ENCODE assay signal across 14 cellular contexts in genomic region chr11:114168086-114168448, GRCh38.
DNase-seq lines count a peak whose midpoint lies in the region; ATAC-seq, FAIRE-seq and TF ChIP-seq lines count a peak whose summit lies in the region.
"Had no signal": no experiment of that assay in that cellular context is flagged by ENCODE, and none has a peak within 500 bp of the region (broad histone marks: within the 10 kb centered on the region; RNA-seq: fewer than 3 reads in every experiment).

No MANE protein-coding gene starts in this region.

- TF ChIP-seq EP300 in suprapubic skin (IDR thresholded peaks at IDR 0.05), result no peak

- POLR2A ChIA-PET in activated CD8-positive, alpha-beta T cell treated with anti-CD3 and anti-CD28 coated beads, Interleukin-2, amount 10 ng/mL, durations not matched to agents 7 days and 5 days (lab: Charles Lee), result interaction anchor here (1.0 to 2.6 kb wide), 2 partner anchors 15 to 16 kb away, joined by 3 to 14 read pairs; no protein-coding TSS in a partner anchor

- no peaks in the 10 kb centered on the region for H3K9me3 ChIP-seq in suprapubic skin
- H3K9me3 ChIP-seq in pancreas, result no peaks in the 10 kb centered on the region

- ATAC-seq in activated CD8-positive, alpha-beta T cell treated with anti-CD3 and anti-CD28 coated beads, Interleukin-2, amount 10 ng/mL, durations not matched to agents 7 days and 5 days, result no peak
- no peak for ATAC-seq in memory B cell (ENCODE audit: low read depth)
- no peak for ATAC-seq in pancreas

- H3K4me3 ChIP-seq in suprapubic skin (peak overlapping the region; percentile 1), pancreas (no peak overlapping the region)
- H3K4me3 ChIP-seq: PC-9 had no signal

- peaks cover 100% of the 10 kb centered on the region for H3K4me1 ChIP-seq in suprapubic skin
- peaks cover 84 to 96% (median 93%) of the 10 kb centered on the region in 3 donors for H3K4me1 ChIP-seq in pancreas

- no peaks in the 10 kb centered on the region for H3K27me3 Mint-ChIP-seq in activated CD4-positive, alpha-beta T cell treated with anti-CD3 and anti-CD28 coated beads, Interleukin-2, amount 10 ng/mL, durations not matched to agents 24 days and 14 days
- no peaks in the 10 kb centered on the region for H3K27me3 Mint-ChIP-seq in activated CD8-positive, alpha-beta T cell treated with anti-CD3 and anti-CD28 coated beads, Interleukin-2, amount 10 ng/mL, durations not matched to agents 7 days and 5 days (ENCODE audit: low read depth)
- H3K27me3 Mint-ChIP-seq in memory B cell, result peaks cover 6% of the 10 kb centered on the region

- FAIRE-seq in pancreas (lab: Jason Lieb, UNC), result no peak
- FAIRE-seq: A204.1, bronchial epithelial cell had no signal

- TF ChIP-seq CTCF in suprapubic skin (IDR thresholded peaks at IDR 0.05), result no peak
- no peak for TF ChIP-seq CTCF in pancreas (IDR thresholded peaks at IDR 0.05)

- H3K27me3 ChIP-seq in suprapubic skin (no peaks in the 10 kb centered on the region), pancreas (no peaks in the 10 kb centered on the region)

- peak overlapping the region; percentile 82 for H3K27ac Mint-ChIP-seq in activated CD4-positive, alpha-beta T cell treated with anti-CD3 and anti-CD28 coated beads, Interleukin-2, amount 10 ng/mL, durations not matched to agents 24 days and 14 days
- H3K27ac Mint-ChIP-seq in activated CD8-positive, alpha-beta T cell treated with anti-CD3 and anti-CD28 coated beads, Interleukin-2, amount 10 ng/mL, durations not matched to agents 7 days and 5 days, result peak overlapping the region; percentile 77
- H3K27ac Mint-ChIP-seq in memory B cell, result no peak overlapping the region
- H3K27ac Mint-ChIP-seq: nephron had no signal

- WGBS in suprapubic skin, result 84% methylated on average over 4 of the region's 4 CpGs
- WGBS in pancreas, 2 donors, result 84 to 93% methylated on average over 4 of the region's 4 CpGs

- no peaks in the 10 kb centered on the region for H3K36me3 Mint-ChIP-seq in activated CD4-positive, alpha-beta T cell treated with anti-CD3 and anti-CD28 coated beads, Interleukin-2, amount 10 ng/mL, durations not matched to agents 24 days and 14 days (ENCODE audit: low read depth)
- peaks cover 4% of the 10 kb centered on the region for H3K36me3 Mint-ChIP-seq in activated CD8-positive, alpha-beta T cell treated with anti-CD3 and anti-CD28 coated beads, Interleukin-2, amount 10 ng/mL, durations not matched to agents 7 days and 5 days (ENCODE audit: low read depth)
- H3K36me3 Mint-ChIP-seq in memory B cell, result no peaks in the 10 kb centered on the region

- no peak for TF ChIP-seq POLR2A in suprapubic skin (IDR thresholded peaks at IDR 0.05)

- H3K4me1 Mint-ChIP-seq in activated CD4-positive, alpha-beta T cell treated with anti-CD3 and anti-CD28 coated beads, Interleukin-2, amount 10 ng/mL, durations not matched to agents 24 days and 14 days, result peaks cover 70% of the 10 kb centered on the region
- peaks cover 94% of the 10 kb centered on the region for H3K4me1 Mint-ChIP-seq in activated CD8-positive, alpha-beta T cell treated with anti-CD3 and anti-CD28 coated beads, Interleukin-2, amount 10 ng/mL, durations not matched to agents 7 days and 5 days (ENCODE audit: low read depth)
- peaks cover 28% of the 10 kb centered on the region for H3K4me1 Mint-ChIP-seq in memory B cell

- H3K36me3 ChIP-seq in suprapubic skin, result no peaks in the 10 kb centered on the region
- H3K36me3 ChIP-seq in pancreas, result no peaks in the 10 kb centered on the region

- H3K9me3 Mint-ChIP-seq in activated CD4-positive, alpha-beta T cell treated with anti-CD3 and anti-CD28 coated beads, Interleukin-2, amount 10 ng/mL, durations not matched to agents 24 days and 14 days, result no peaks in the 10 kb centered on the region
- no peaks in the 10 kb centered on the region for H3K9me3 Mint-ChIP-seq in activated CD8-positive, alpha-beta T cell treated with anti-CD3 and anti-CD28 coated beads, Interleukin-2, amount 10 ng/mL, durations not matched to agents 7 days and 5 days (ENCODE audit: insufficient read depth)
- H3K9me3 Mint-ChIP-seq in memory B cell, result no peaks in the 10 kb centered on the region
- H3K9me3 Mint-ChIP-seq: nephron had no signal

- DNase-seq in activated CD4-positive, alpha-beta T cell treated with anti-CD3 and anti-CD28 coated beads, Interleukin-2, amount 10 ng/mL, durations not matched to agents 24 days and 14 days, result no peak
- DNase-seq in activated CD4-positive, alpha-beta T cell treated with anti-CD3 and anti-CD28 coated beads, Interleukin-2, amount 50 U/mL, for 48 hours, result no peak
- no peak for DNase-seq in activated CD8-positive, alpha-beta T cell treated with anti-CD3 and anti-CD28 coated beads, Interleukin-2, amount 10 ng/mL, durations not matched to agents 7 days and 5 days
- DNase-seq in memory B cell (ENCODE audit: low spot score in 2 of 2) (no peak), suprapubic skin (ENCODE audit: low spot score in 2 of 2) (no peak), pancreas (no peak), NCI-H1105 treated with DMSO at 0.1 percent for 48 hours (lab: John Stamatoyannopoulos, UW) (no peak)
- no peak for DNase-seq in NK-92 treated with Interleukin-12 subunit alpha and Interleukin-12 subunit beta, amount 100 ng/mL, for 24 hours (lab: John Stamatoyannopoulos, UW)
- DNase-seq: H7, head of caudate nucleus, PC-9 had no signal

- H3K4me3 Mint-ChIP-seq in activated CD4-positive, alpha-beta T cell treated with anti-CD3 and anti-CD28 coated beads, Interleukin-2, amount 10 ng/mL, durations not matched to agents 24 days and 14 days, result peak overlapping the region; percentile 60
- peak overlapping the region; percentile 33 for H3K4me3 Mint-ChIP-seq in activated CD8-positive, alpha-beta T cell treated with anti-CD3 and anti-CD28 coated beads, Interleukin-2, amount 10 ng/mL, durations not matched to agents 7 days and 5 days
- peak overlapping the region; percentile 12 for H3K4me3 Mint-ChIP-seq in memory B cell

- H3K27ac ChIP-seq in suprapubic skin (peak overlapping the region; percentile 100), pancreas (peak overlapping the region in 2 of 4 donors; percentile 57 to 65)
- H3K27ac ChIP-seq: PC-9 had no signal

- CTCF ChIA-PET in activated CD8-positive, alpha-beta T cell treated with anti-CD3 and anti-CD28 coated beads, Interleukin-2, amount 10 ng/mL, durations not matched to agents 7 days and 5 days (lab: Charles Lee), result interaction anchor here (1.3 to 9.5 kb wide), 5 partner anchors 13 to 93 kb away, joined by 3 to 89 read pairs (median 4); no protein-coding TSS in a partner anchor

- intact Hi-C loops in activated CD4-positive, alpha-beta T cell treated with anti-CD3 and anti-CD28 coated beads, Interleukin-2, amount 10 ng/mL, durations not matched to agents 24 days and 14 days (cut with micrococcal nuclease), result loop anchor here (5.0 to 10.0 kb wide), 2 partner anchors 106 to 293 kb away; partner anchors contain the start of gene USP28
- intact Hi-C loops in pancreas (cut with DNase I), result no loop called here
